In the genomic region with DNA sequence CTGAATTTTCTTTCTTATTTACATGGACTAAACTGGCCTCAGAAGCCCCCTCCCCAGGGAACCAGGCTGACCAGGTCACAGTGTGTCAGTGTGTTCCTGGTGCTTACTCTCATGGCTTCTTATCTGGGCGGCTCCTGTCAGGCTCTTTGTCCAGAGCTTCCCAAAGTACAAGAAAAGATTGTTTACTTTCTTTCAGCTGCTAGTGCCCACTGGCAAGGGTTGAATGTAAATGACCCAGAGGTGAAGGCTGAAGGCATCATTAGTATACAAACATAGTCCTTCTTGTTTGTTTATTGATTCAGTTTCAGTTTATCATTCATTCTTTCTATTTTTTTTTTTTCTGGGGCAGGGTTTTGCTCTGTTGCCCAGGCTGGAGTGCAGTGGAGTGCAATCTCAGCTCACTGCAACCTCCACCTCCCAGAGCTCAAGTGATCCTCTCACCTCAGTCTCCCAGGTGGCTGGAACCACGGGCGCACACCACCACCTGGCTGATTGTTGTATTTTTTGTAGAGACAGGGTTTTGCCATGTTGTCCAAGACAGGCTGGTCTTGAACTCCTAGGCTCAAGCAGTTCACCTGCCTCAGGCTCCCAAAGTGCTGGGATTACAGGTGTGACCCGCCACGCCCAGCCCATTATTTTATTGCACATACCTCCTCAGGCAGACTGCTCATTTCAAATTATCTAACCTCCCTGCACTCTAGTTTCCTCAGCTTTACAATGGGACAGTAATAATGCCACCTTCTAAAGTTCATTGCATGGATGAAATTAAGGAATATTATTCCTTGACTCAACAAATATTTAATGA, we compare ENCODE assay signal across 19 cellular contexts. TPM values are rescaled to one million over a fixed set of nuclear protein-coding genes. Genes with fewer than 3 reads are reported as not detected.
DNase-seq lines count a peak whose midpoint lies in the region; ATAC-seq and TF ChIP-seq lines count a peak whose summit lies in the region.
"Had no signal": no experiment of that assay in that cellular context is flagged by ENCODE, and none has a peak within 500 bp of the region (broad histone marks: within the 10 kb centered on the region; RNA-seq: fewer than 3 reads in every experiment).

No MANE protein-coding gene starts in this region.

- H3T11ph ChIP-seq in H9 (ENCODE audit: low read length) = no peak overlapping the region

- TF ChIP-seq POLR2A in right lobe of liver (IDR thresholded peaks at IDR 0.05) = no peak

- WGBS in H9 (ENCODE audit: extremely low coverage, insufficient read length, low lambda C conversion rate) = no CpG with 5 or more reads among the region's 5 CpGs
- WGBS in right lobe of liver (ENCODE audit: insufficient coverage, low coverage, low lambda C conversion rate, missing lambda C conversion rate) = 68% methylated on average over 5 of the region's 5 CpGs

- H3K56ac ChIP-seq in H9 (ENCODE audit: insufficient read length, low read depth, low read length) = no peak overlapping the region

- no peak overlapping the region for H2BK20ac ChIP-seq in H9 (ENCODE audit: low read depth, low read length, poor library complexity, severe bottlenecking)

- no peak overlapping the region for H3K18ac ChIP-seq in H9 (ENCODE audit: insufficient read length, low read depth, low read length)

- H3K27ac Mint-ChIP-seq in H9 = no peak overlapping the region; a peak in 1 of 7 replicates
- H3K27ac Mint-ChIP-seq: activated T-helper 17 cell treated with anti-CD3 and anti-CD28 coated beads, Interleukin-2, amount 50 U/mL, for 72 hours; T-helper 2 cell treated with Interferon-gamma antibody and Interleukin-4, amounts not matched to agents 5 μg/mL and 100 μg/mL, for 36 hours had no signal

- H3K27ac ChIP-seq in H9 (ENCODE audit: insufficient read length, low read depth, low read length) (no peak overlapping the region), VCaP (no peak overlapping the region; the same call in 1 of the 2 replicates), right lobe of liver (no peak overlapping the region)
- H3K27ac ChIP-seq: breast epithelium, PC-9 had no signal

- no peak overlapping the region for H2BK5ac ChIP-seq in H9 (ENCODE audit: insufficient read length, low read length)

- H3K36me3 ChIP-seq in right lobe of liver = no peaks in the 10 kb centered on the region
- H3K36me3 ChIP-seq: breast epithelium had no signal

- H4K91ac ChIP-seq in H9 (ENCODE audit: insufficient read length, low read depth, low read length) = no peak overlapping the region

- no peak overlapping the region for H4K8ac ChIP-seq in H9 (replicated peaks; ENCODE audit: insufficient read length, low read depth, low read length)

- H4K20me1 ChIP-seq in H9 (ENCODE audit: control insufficient read depth, insufficient read depth, insufficient read length) = no peaks in the 10 kb centered on the region

- H3K9me3 ChIP-seq in H9 (ENCODE audit: control insufficient read depth, low read depth, low read length) (no peaks in the 10 kb centered on the region), right lobe of liver (no peaks in the 10 kb centered on the region)
- H3K9me3 ChIP-seq: breast epithelium, Caco-2 had no signal

- H2AK5ac ChIP-seq in H9 (ENCODE audit: insufficient read length, low read length) = no peak overlapping the region

- H3K23ac ChIP-seq in H9 (ENCODE audit: insufficient read length, low read depth, low read length) = no peak overlapping the region

- no peak overlapping the region for H2AFZ ChIP-seq in H9 (ENCODE audit: low read length)
- H2AFZ ChIP-seq: PC-9 had no signal

- ATAC-seq in right lobe of liver = peak in 3 of 4 donors; percentile 20 to 61 (median 28)
- ATAC-seq: activated CD4-positive, CD25-positive, alpha-beta regulatory T cell treated with anti-CD3 and anti-CD28 coated beads, Interleukin-2, amount 50 U/mL, for 24 hours; activated T-helper 17 cell treated with anti-CD3 and anti-CD28 coated beads, Interleukin-2, amount 50 U/mL, for 72 hours; GM12878; left ventricle myocardium superior had no signal

- H2BK12ac ChIP-seq in H9 (ENCODE audit: insufficient read length, low read depth, low read length) = no peak overlapping the region

- H3K4ac ChIP-seq in H9 (ENCODE audit: low read depth, low read length) = no peak overlapping the region

- peaks cover 0 to 3% of the 10 kb centered on the region in 2 experiments; a peak in 1 of 4 replicates for H3K4me1 Mint-ChIP-seq in H9
- H3K4me1 Mint-ChIP-seq: activated T-helper 17 cell treated with anti-CD3 and anti-CD28 coated beads, Interleukin-2, amount 50 U/mL, for 72 hours had no signal

- H3K4me3 Mint-ChIP-seq in H9 = no peak overlapping the region
- H3K4me3 Mint-ChIP-seq: activated T-helper 17 cell treated with anti-CD3 and anti-CD28 coated beads, Interleukin-2, amount 50 U/mL, for 72 hours; T-helper 2 cell treated with Interferon-gamma antibody and Interleukin-4, amounts not matched to agents 5 μg/mL and 100 μg/mL, for 36 hours had no signal

- peak; percentile 26; the same call in 1 of the 3 replicates for TF ChIP-seq CTCF in H9 (conservative IDR thresholded peaks at IDR 0.05)
- TF ChIP-seq CTCF in VCaP (conservative IDR thresholded peaks at IDR 0.05) = peak; percentile 23; the same call in 1 of the 2 replicates
- TF ChIP-seq CTCF in right lobe of liver (IDR thresholded peaks at IDR 0.05) = no peak

- no peak overlapping the region for H3K4me3 ChIP-seq in right lobe of liver
- H3K4me3 ChIP-seq: breast epithelium, GM12878, PC-9 had no signal

- H3K9ac ChIP-seq in H9 (ENCODE audit: extremely low read depth, insufficient read length, low read length) = no peak overlapping the region

- DNase-seq in DMS53 (lab: John Stamatoyannopoulos, UW) = peak; percentile 70
- no peak for DNase-seq in H9
- no peak for DNase-seq in right lobe of liver
- no peak for DNase-seq in DMS 273 (lab: John Stamatoyannopoulos, UW; ENCODE audit: unreplicated experiment)
- DNase-seq in HuH-7.5 (ENCODE audit: low spot score) = no peak
- no peak for DNase-seq in activated naive CD4-positive, alpha-beta T cell (lab: John Stamatoyannopoulos, UW)
- DNase-seq: GF-D8; left ventricle myocardium superior; NCI-H1694; NCI-H526; PC-9; stimulated activated CD4-positive, alpha-beta T cell treated with anti-CD3 and anti-CD28 coated beads, Interleukin-2, amount 100 ng/mL, for 24 hours had no signal

- H3K14ac ChIP-seq in H9 (ENCODE audit: insufficient read depth, low read length) = no peak overlapping the region

- H2BK15ac ChIP-seq in H9 (ENCODE audit: low read depth, low read length) = no peak overlapping the region

- no peak overlapping the region for H3K4me2 ChIP-seq in H9 (ENCODE audit: insufficient read depth, insufficient read length, low read length)
- H3K4me2 ChIP-seq: PC-9 had no signal

- no peaks in the 10 kb centered on the region for H3K9me3 Mint-ChIP-seq in H9
- H3K9me3 Mint-ChIP-seq: activated T-helper 17 cell treated with anti-CD3 and anti-CD28 coated beads, Interleukin-2, amount 50 U/mL, for 72 hours; T-helper 2 cell treated with Interferon-gamma antibody and Interleukin-4, amounts not matched to agents 5 μg/mL and 100 μg/mL, for 36 hours had no signal

- H3K27me3 Mint-ChIP-seq in H9 (ENCODE audit: low read depth) = peaks cover 3% of the 10 kb centered on the region; the same call in 1 of the 2 replicates

- no peaks in the 10 kb centered on the region for H3K27me3 ChIP-seq in H9 (ENCODE audit: insufficient read depth, low read length)
- H3K27me3 ChIP-seq in right lobe of liver = no peaks in the 10 kb centered on the region
- H3K27me3 ChIP-seq: breast epithelium had no signal

- no peak overlapping the region for H4K5ac ChIP-seq in H9 (ENCODE audit: insufficient read length, low read depth, low read length)

- no peaks in the 10 kb centered on the region; the same call in 1 of the 2 replicates for H3K4me1 ChIP-seq in H9 (ENCODE audit: insufficient read depth, low read length)
- H3K4me1 ChIP-seq in right lobe of liver = peaks cover 0 to 6% (median 0%) of the 10 kb centered on the region in 4 donors
- H3K4me1 ChIP-seq: breast epithelium, Caco-2 had no signal

- no peaks in the 10 kb centered on the region for H3K79me1 ChIP-seq in H9 (ENCODE audit: insufficient read depth, low read depth, low read length, poor library complexity, severe bottlenecking)

- H2BK120ac ChIP-seq in H9 (ENCODE audit: low read depth, low read length, poor library complexity, severe bottlenecking) = no peak overlapping the region

- intact Hi-C loops in right lobe of liver (cut with DNase I) = no loop called here

- H3K36me3 Mint-ChIP-seq in H9 (ENCODE audit: insufficient read depth in 1 of 3, low read depth in 3 of 3) = no peaks in the 10 kb centered on the region

- no peaks in the 10 kb centered on the region for H3K79me2 ChIP-seq in H9 (ENCODE audit: insufficient read depth, low read length)

- H3K23me2 ChIP-seq in H9 (ENCODE audit: insufficient read length, low read depth, low read length, poor library complexity, severe bottlenecking) = no peaks in the 10 kb centered on the region

RNA-seq across cellular contexts. Expression of gene KDM4A, which starts 9.8 kb away (rescaled TPM):
- total RNA-seq in H9 (2021) (77.9 and 81.7 TPM in 2 replicates), right lobe of liver (10 to 100 TPM; 12.7 to 22.5 (median 17.6) TPM)

Comparison
In these comparisons a context has a peak if more than half of its experiments do, and no peak if none do; other contexts are left out.
1. CTCF ChIP-seq: peak in H9 (single experiment) and VCaP (single experiment); none in right lobe of liver (0 of 4).